Comparison of ENCODE assay signal across 9 cellular contexts in genomic region chr6:36622901-36623546, GRCh38. TPM values are rescaled to one million over a fixed set of nuclear protein-coding genes. Genes with fewer than 3 reads are reported as not detected.
DNase-seq lines count a peak whose midpoint lies in the region; ATAC-seq and TF ChIP-seq lines count a peak whose summit lies in the region.
"Had no signal": no experiment of that assay in that cellular context is flagged by ENCODE, and none has a peak within 500 bp of the region (broad histone marks: within the 10 kb centered on the region; RNA-seq: fewer than 3 reads in every experiment).

No MANE protein-coding gene starts in this region.

- no peaks in the 10 kb centered on the region for H3K36me3 Mint-ChIP-seq in activated naive CD8-positive, alpha-beta T cell treated with anti-CD3 and anti-CD28 coated beads, Interleukin-2, amount 10 ng/mL, durations not matched to agents 7 days and 5 days
- H3K36me3 Mint-ChIP-seq in activated naive CD8-positive, alpha-beta T cell treated with anti-CD3 and anti-CD28 coated beads for 36 hours, result no peaks in the 10 kb centered on the region
- H3K36me3 Mint-ChIP-seq in activated CD8-positive, alpha-beta T cell treated with anti-CD3 and anti-CD28 coated beads for 36 hours (ENCODE audit: low read depth), result peaks cover 1% of the 10 kb centered on the region
- H3K36me3 Mint-ChIP-seq: immature natural killer cell had no signal

- H3K27ac Mint-ChIP-seq in activated naive CD8-positive, alpha-beta T cell treated with anti-CD3 and anti-CD28 coated beads, Interleukin-2, amount 10 ng/mL, durations not matched to agents 7 days and 5 days, result peak overlapping the region; percentile 55
- H3K27ac Mint-ChIP-seq in activated naive CD8-positive, alpha-beta T cell treated with anti-CD3 and anti-CD28 coated beads for 36 hours, result no peak overlapping the region
- H3K27ac Mint-ChIP-seq in activated CD8-positive, alpha-beta T cell treated with anti-CD3 and anti-CD28 coated beads for 36 hours, result peak overlapping the region; percentile 61

- no peaks in the 10 kb centered on the region for H3K9me3 ChIP-seq in transverse colon

- peak overlapping the region; percentile 69 to 72 (median 70) for H3K27ac ChIP-seq in transverse colon

- POLR2A ChIA-PET in activated naive CD8-positive, alpha-beta T cell treated with anti-CD3 and anti-CD28 coated beads, Interleukin-2, amount 10 ng/mL, durations not matched to agents 7 days and 5 days (lab: Charles Lee), result interaction anchor here (0.9 kb wide), 1 partner anchor 56 kb away, joined by 3 read pairs; the partner anchor contains the start of gene CDKN1A
- POLR2A ChIA-PET in activated CD8-positive, alpha-beta T cell treated with anti-CD3 and anti-CD28 coated beads for 36 hours (lab: Charles Lee), result no interaction called here

- H3K27me3 ChIP-seq in transverse colon, result no peaks in the 10 kb centered on the region

- intact Hi-C loops in activated CD8-positive, alpha-beta T cell treated with anti-CD3 and anti-CD28 coated beads for 36 hours (cut with micrococcal nuclease), result loop anchor here (2.0 to 5.0 kb wide), 2 partner anchors 59 to 136 kb away; no protein-coding TSS in a partner anchor
- intact Hi-C loops in transverse colon (cut with DNase I; ENCODE audit: low total_unique reads), result loop anchor here (5.0 kb wide), 1 partner anchor 59 kb away; no protein-coding TSS in a partner anchor

- ATAC-seq in activated naive CD8-positive, alpha-beta T cell treated with anti-CD3 and anti-CD28 coated beads, Interleukin-2, amount 10 ng/mL, durations not matched to agents 7 days and 5 days (ENCODE audit: low read depth), result peak; percentile 25
- no peak for ATAC-seq in activated CD8-positive, alpha-beta T cell treated with anti-CD3 and anti-CD28 coated beads for 36 hours
- ATAC-seq in GM18909 (IDR thresholded peaks at IDR 0.05; ENCODE audit: poor library complexity, unreplicated experiment), result no peak

- H3K4me1 ChIP-seq in transverse colon, result peaks cover 12 to 53% (median 30%) of the 10 kb centered on the region in 4 donors

- DNase-seq in activated naive CD8-positive, alpha-beta T cell treated with anti-CD3 and anti-CD28 coated beads, Interleukin-2, amount 10 ng/mL, durations not matched to agents 7 days and 5 days, result peak; percentile 29
- DNase-seq in activated naive CD8-positive, alpha-beta T cell treated with anti-CD3 and anti-CD28 coated beads for 36 hours, result no peak
- DNase-seq in activated CD8-positive, alpha-beta T cell treated with anti-CD3 and anti-CD28 coated beads for 36 hours, result no peak
- DNase-seq in mesenteric fat pad (ENCODE audit: low spot score), result peak; percentile 55
- DNase-seq in transverse colon, result no peak
- no peak for DNase-seq in SK-N-DZ (ENCODE audit: low spot score)
- no peak for DNase-seq in NCI-H345 (lab: John Stamatoyannopoulos, UW)

- H3K4me1 Mint-ChIP-seq in activated naive CD8-positive, alpha-beta T cell treated with anti-CD3 and anti-CD28 coated beads, Interleukin-2, amount 10 ng/mL, durations not matched to agents 7 days and 5 days, result peaks cover 26% of the 10 kb centered on the region
- peaks cover 12% of the 10 kb centered on the region for H3K4me1 Mint-ChIP-seq in activated naive CD8-positive, alpha-beta T cell treated with anti-CD3 and anti-CD28 coated beads for 36 hours
- peaks cover 13% of the 10 kb centered on the region for H3K4me1 Mint-ChIP-seq in activated CD8-positive, alpha-beta T cell treated with anti-CD3 and anti-CD28 coated beads for 36 hours (ENCODE audit: low read depth)

- TF ChIP-seq CTCF in activated CD8-positive, alpha-beta T cell treated with anti-CD3 and anti-CD28 coated beads for 36 hours (IDR thresholded peaks at IDR 0.05), result no peak
- no peak for TF ChIP-seq CTCF in transverse colon (IDR thresholded peaks at IDR 0.05)

- peaks cover 2% of the 10 kb centered on the region for H3K27me3 Mint-ChIP-seq in activated naive CD8-positive, alpha-beta T cell treated with anti-CD3 and anti-CD28 coated beads, Interleukin-2, amount 10 ng/mL, durations not matched to agents 7 days and 5 days
- no peaks in the 10 kb centered on the region for H3K27me3 Mint-ChIP-seq in activated naive CD8-positive, alpha-beta T cell treated with anti-CD3 and anti-CD28 coated beads for 36 hours
- H3K27me3 Mint-ChIP-seq in activated CD8-positive, alpha-beta T cell treated with anti-CD3 and anti-CD28 coated beads for 36 hours, result no peaks in the 10 kb centered on the region

- no peak for TF ChIP-seq POLR2A in transverse colon (IDR thresholded peaks at IDR 0.05)

- in situ Hi-C loops in transverse colon (cut with MboI; ENCODE audit: low pct_ligation_motif_present in 1 of 4, low pct_unique_long_range_greater_than_20kb in 1 of 4, low sequenced_read_pairs in 3 of 4), result loop anchor here (5.0 to 25.0 kb wide), 3 partner anchors 59 to 139 kb away; no protein-coding TSS in a partner anchor

- 40 to 50% methylated on average over 4 of the region's 4 CpGs for WGBS in transverse colon (ENCODE audit: low coverage in 1 of 2), 2 donors

- no peak overlapping the region for H3K4me3 ChIP-seq in transverse colon

- TF ChIP-seq EP300 in transverse colon (IDR thresholded peaks at IDR 0.05; ENCODE audit: low read depth), result no peak

- CTCF ChIA-PET in activated CD8-positive, alpha-beta T cell treated with anti-CD3 and anti-CD28 coated beads for 36 hours (lab: Charles Lee), result interaction anchor here (0.6 to 4.4 kb wide), 14 partner anchors 11 to 146 kb away, joined by 3 to 75 read pairs (median 5); partner anchors contain the start of gene CDKN1A

- H3K36me3 ChIP-seq in transverse colon, result no peaks in the 10 kb centered on the region

- no peak overlapping the region for H3K4me3 Mint-ChIP-seq in activated naive CD8-positive, alpha-beta T cell treated with anti-CD3 and anti-CD28 coated beads, Interleukin-2, amount 10 ng/mL, durations not matched to agents 7 days and 5 days
- no peak overlapping the region for H3K4me3 Mint-ChIP-seq in activated naive CD8-positive, alpha-beta T cell treated with anti-CD3 and anti-CD28 coated beads for 36 hours
- no peak overlapping the region for H3K4me3 Mint-ChIP-seq in activated CD8-positive, alpha-beta T cell treated with anti-CD3 and anti-CD28 coated beads for 36 hours
- H3K4me3 Mint-ChIP-seq: immature natural killer cell had no signal

- no peaks in the 10 kb centered on the region for H3K9me3 Mint-ChIP-seq in activated naive CD8-positive, alpha-beta T cell treated with anti-CD3 and anti-CD28 coated beads, Interleukin-2, amount 10 ng/mL, durations not matched to agents 7 days and 5 days
- H3K9me3 Mint-ChIP-seq in activated naive CD8-positive, alpha-beta T cell treated with anti-CD3 and anti-CD28 coated beads for 36 hours, result no peaks in the 10 kb centered on the region
- H3K9me3 Mint-ChIP-seq in activated CD8-positive, alpha-beta T cell treated with anti-CD3 and anti-CD28 coated beads for 36 hours, result no peaks in the 10 kb centered on the region
- H3K9me3 Mint-ChIP-seq: immature natural killer cell had no signal

RNA-seq across cellular contexts. Expression of gene SRSF3, which starts 28.9 kb away (rescaled TPM):
- total RNA-seq in activated naive CD8-positive, alpha-beta T cell treated with anti-CD3 and anti-CD28 coated beads, Interleukin-2, amount 10 ng/mL, durations not matched to agents 7 days and 5 days, result 100 to 1,000 TPM; 389 to 396 TPM
- 100 to 1,000 TPM; 585 to 589 TPM for total RNA-seq in activated naive CD8-positive, alpha-beta T cell treated with anti-CD3 and anti-CD28 coated beads for 36 hours
- total RNA-seq in activated CD8-positive, alpha-beta T cell treated with anti-CD3 and anti-CD28 coated beads for 36 hours, result 100 to 1,000 TPM; 402 to 404 TPM
- total RNA-seq in mesenteric fat pad, result 214 TPM
- 100 to 1,000 TPM; 110 to 177 (median 144) TPM for total RNA-seq in transverse colon
- polyA plus RNA-seq in SK-N-DZ (2014; cell fraction: cytosol; rRNA removed), result 189 and 228 TPM in 2 replicates
- 227 and 252 TPM in 2 replicates for polyA plus RNA-seq in SK-N-DZ (2014; cell fraction: nucleus; rRNA removed)

RNA-seq across cellular contexts. Expression of gene CDKN1A, which starts 55.5 kb away (rescaled TPM):
- 10 to 100 TPM; 25.1 to 25.9 TPM for total RNA-seq in activated naive CD8-positive, alpha-beta T cell treated with anti-CD3 and anti-CD28 coated beads, Interleukin-2, amount 10 ng/mL, durations not matched to agents 7 days and 5 days
- total RNA-seq in activated naive CD8-positive, alpha-beta T cell treated with anti-CD3 and anti-CD28 coated beads for 36 hours, result 10 to 100 TPM; 12.6 to 13.0 TPM
- total RNA-seq in activated CD8-positive, alpha-beta T cell treated with anti-CD3 and anti-CD28 coated beads for 36 hours, result 10 to 100 TPM; 42.3 to 47.4 TPM
- total RNA-seq in mesenteric fat pad (245 TPM), transverse colon (100 to 1,000 TPM in 3 of 4 donors, 10 to 100 TPM in 1; 34.6 to 613 (median 264) TPM)
- polyA plus RNA-seq in SK-N-DZ (2014; cell fraction: cytosol; rRNA removed), result 3.6 and 5.1 TPM in 2 replicates
- polyA plus RNA-seq in SK-N-DZ (2014; cell fraction: nucleus; rRNA removed), result 2.3 and 2.7 TPM in 2 replicates

Comparison
In these comparisons a context has a peak if more than half of its experiments do, and no peak if none do; other contexts are left out.
1. DNase-seq: peak in activated naive CD8-positive, alpha-beta T cell treated with anti-CD3 and anti-CD28 coated beads, Interleukin-2, amount 10 ng/mL, durations not matched to agents 7 days and 5 days (single experiment) and mesenteric fat pad (single experiment); none in activated naive CD8-positive, alpha-beta T cell treated with anti-CD3 and anti-CD28 coated beads for 36 hours (single experiment), activated CD8-positive, alpha-beta T cell treated with anti-CD3 and anti-CD28 coated beads for 36 hours (single experiment), transverse colon (single experiment), SK-N-DZ (single experiment) and NCI-H345 (single experiment).